In the genomic region with DNA sequence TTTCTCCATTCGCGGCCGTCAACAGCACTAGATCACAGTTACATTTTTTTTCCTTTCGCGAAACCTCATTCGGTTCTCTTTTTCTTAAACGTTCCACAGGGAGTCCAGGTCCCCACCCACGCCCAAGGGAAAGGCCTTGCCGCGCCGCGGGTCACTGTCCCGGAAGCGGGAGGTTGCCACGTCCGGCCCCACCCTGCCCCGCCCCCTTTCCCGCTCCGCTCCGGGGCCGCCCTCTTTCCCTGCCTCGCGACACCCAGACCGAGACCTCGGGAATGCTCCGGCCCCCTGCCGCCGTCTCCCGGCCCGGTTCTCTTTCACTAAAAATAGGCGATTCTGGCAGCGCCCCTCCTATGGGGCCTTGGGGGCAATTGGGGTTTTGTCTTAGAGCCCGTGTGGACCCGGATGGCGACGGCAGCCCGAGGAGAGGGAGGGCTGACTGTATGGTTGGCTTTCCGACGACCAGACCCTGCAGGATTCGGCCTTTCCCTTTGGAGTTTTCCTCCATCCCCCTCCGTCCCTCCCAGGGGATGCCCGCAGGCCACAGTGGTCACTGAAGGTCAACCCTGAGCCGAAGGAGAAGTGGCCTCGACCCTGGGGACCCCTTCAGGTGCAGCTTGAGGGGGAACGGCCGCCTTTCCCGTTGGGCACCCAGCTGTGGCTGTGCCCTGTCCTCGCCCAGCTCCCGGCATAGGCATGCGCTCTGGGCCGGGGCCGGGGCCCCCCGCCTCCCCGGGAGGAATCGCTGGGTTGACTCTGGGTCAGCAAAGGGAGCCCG, we compare ENCODE assay signal across 8 cellular contexts. TPM values are rescaled to one million over a fixed set of nuclear protein-coding genes. Genes with fewer than 3 reads are reported as not detected.
A peak's percentile ranks its signal among the peaks of the same experiment; 100 is the strongest.
DNase-seq lines count a peak whose midpoint lies in the region; ATAC-seq and TF ChIP-seq lines count a peak whose summit lies in the region.

No MANE protein-coding gene starts in this region.

- DNase-seq in Ammon's horn (ENCODE audit: low spot score) (peak; percentile 87), fibroblast of peridontal ligament (ENCODE audit: extremely low read depth) (peak; percentile 80), neural crest cell (ENCODE audit: low read depth, low spot score) (peak; percentile 74), superior temporal gyrus (ENCODE audit: extremely low spot score) (peak; percentile 82), NCI-H774 (lab: John Stamatoyannopoulos, UW) (no peak)
- peak; percentile 58 for DNase-seq in Jurkat, Clone E6-1 (ENCODE audit: low read depth, low spot score)
- DNase-seq in activated T-cell treated with anti-CD3 and anti-CD28 coated beads, Interleukin-2, amount 50 U/mL, for 1 hour: peak; percentile 74

- peaks cover 74% of the 10 kb centered on the region for H3K4me1 Mint-ChIP-seq in neural crest cell

- H3K27me3 Mint-ChIP-seq in neural crest cell (ENCODE audit: low read depth): peaks cover 6% of the 10 kb centered on the region

- peak overlapping the region; percentile 100 for H3K4me3 Mint-ChIP-seq in neural crest cell

- H3K9me3 Mint-ChIP-seq in neural crest cell: no peaks in the 10 kb centered on the region

- peak; percentile 51 for ATAC-seq in GM21423 (IDR thresholded peaks at IDR 0.05; ENCODE audit: unreplicated experiment)

- peak overlapping the region; percentile 96 for H3K27ac Mint-ChIP-seq in neural crest cell (ENCODE audit: unreplicated experiment)

- TF ChIP-seq CTCF in neural crest cell (conservative IDR thresholded peaks at IDR 0.05): no peak

- peak overlapping the region; percentile 98 for H3K4me3 ChIP-seq in Jurkat, Clone E6-1 (ENCODE audit: low read length)

- H3K36me3 Mint-ChIP-seq in neural crest cell (ENCODE audit: low read depth): peaks cover 21% of the 10 kb centered on the region

RNA-seq across cellular contexts. Expression of a gene that starts 2.8 kb away (rescaled TPM):
- 3,610 TPM for polyA plus RNA-seq in Jurkat, Clone E6-1 (2012; ENCODE audit: insufficient read depth, insufficient read length)
- total RNA-seq in neural crest cell: 2,359 and 2,449 TPM in 2 replicates

RNA-seq across cellular contexts. Expression of a gene that starts 14.5 kb away (rescaled TPM):
- polyA plus RNA-seq in Jurkat, Clone E6-1 (2012; ENCODE audit: insufficient read depth, insufficient read length): 13.5 TPM
- 9.0 TPM in 2 replicates for total RNA-seq in neural crest cell

RNA-seq across cellular contexts. Expression of a gene that starts 23.4 kb away (rescaled TPM):
- 44.7 TPM for polyA plus RNA-seq in Jurkat, Clone E6-1 (2012; ENCODE audit: insufficient read depth, insufficient read length)
- 34.5 and 39.1 TPM in 2 replicates for total RNA-seq in neural crest cell

RNA-seq across cellular contexts. Expression of a gene that starts 41.5 kb away (rescaled TPM):
- not detected for polyA plus RNA-seq in Jurkat, Clone E6-1 (2012; ENCODE audit: insufficient read depth, insufficient read length)
- total RNA-seq in neural crest cell: not detected in 2 replicates
